Comparison of ENCODE assay signal across 8 cellular contexts in the genomic region with DNA sequence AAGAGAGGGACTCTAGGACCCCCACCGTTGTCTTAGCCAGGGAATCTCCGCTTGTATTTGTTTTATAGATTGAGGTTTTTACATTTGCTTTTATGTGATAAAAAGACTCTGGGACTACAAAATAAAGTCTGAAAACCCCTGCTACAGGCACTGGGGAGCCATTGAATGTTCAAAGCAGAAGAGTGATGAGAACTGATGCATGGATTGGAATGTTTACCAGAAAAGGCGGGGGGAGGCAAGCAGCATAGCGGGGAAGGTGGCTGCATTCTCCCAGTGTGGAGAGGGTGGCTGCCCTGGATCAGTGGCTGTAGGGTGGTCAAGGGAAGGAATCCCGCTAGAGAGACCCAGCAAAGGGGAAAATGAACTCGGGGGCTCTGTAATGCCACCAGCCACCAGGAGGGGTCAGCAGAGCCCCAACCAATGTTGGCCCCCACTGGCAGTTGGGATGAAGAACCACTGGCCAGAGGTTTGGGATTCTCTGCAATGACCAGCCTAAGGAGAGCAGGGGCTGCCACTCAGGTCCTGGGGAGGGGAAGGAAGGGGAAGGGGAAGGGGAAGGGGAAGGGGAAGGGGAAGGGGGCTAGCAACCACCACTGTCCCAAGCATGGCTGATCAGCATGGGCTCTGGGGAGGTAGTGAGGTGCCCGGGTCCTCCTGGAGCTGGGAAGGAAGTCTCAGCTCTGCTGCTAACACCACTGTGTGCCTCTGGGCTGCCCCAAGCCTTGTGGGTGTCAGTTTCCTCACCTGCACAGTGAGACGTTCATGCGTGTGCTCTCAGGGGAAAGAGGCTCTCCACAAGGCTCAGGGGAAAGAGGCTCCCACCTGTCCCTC. TPM values are rescaled to one million over a fixed set of nuclear protein-coding genes. Genes with fewer than 3 reads are reported as not detected.
A peak's percentile ranks its signal among the peaks of the same experiment; 100 is the strongest.
DNase-seq lines count a peak whose midpoint lies in the region; ATAC-seq and TF ChIP-seq lines count a peak whose summit lies in the region.

No MANE protein-coding gene starts in this region.

- no peaks in the 10 kb centered on the region for H3K9me3 Mint-ChIP-seq in activated CD8-positive, alpha-beta T cell treated with anti-CD3 and anti-CD28 coated beads for 36 hours
- no peaks in the 10 kb centered on the region for H3K9me3 Mint-ChIP-seq in endodermal cell
- no peaks in the 10 kb centered on the region for H3K9me3 Mint-ChIP-seq in naive B cell
- H3K9me3 Mint-ChIP-seq in stimulated activated naive CD8-positive, alpha-beta T cell treated with anti-CD3 and anti-CD28 coated beads, Interleukin-15, amount 100 ng/mL, for 72 hours: no peaks in the 10 kb centered on the region

- H3K27me3 ChIP-seq in endodermal cell (ENCODE audit: control insufficient read depth, insufficient read depth, low read length, poor library complexity, severe bottlenecking): no peaks in the 10 kb centered on the region

- no peaks in the 10 kb centered on the region for H3K9me3 ChIP-seq in endodermal cell (ENCODE audit: control insufficient read depth, low read length)

- ATAC-seq in activated CD8-positive, alpha-beta T cell treated with anti-CD3 and anti-CD28 coated beads for 36 hours: peak; percentile 84
- ATAC-seq in naive B cell (ENCODE audit: low read depth in 2 of 2) (peak in 1 of 2 donors; percentile 61), HG03378 (IDR thresholded peaks at IDR 0.05; ENCODE audit: unreplicated experiment) (no peak)
- ATAC-seq in stimulated activated naive CD8-positive, alpha-beta T cell treated with anti-CD3 and anti-CD28 coated beads, Interleukin-15, amount 100 ng/mL, for 72 hours: peak; percentile 23

- H3K27ac ChIP-seq in endodermal cell (ENCODE audit: low read depth, low read length): no peak overlapping the region

- H3K4me3 Mint-ChIP-seq in activated CD8-positive, alpha-beta T cell treated with anti-CD3 and anti-CD28 coated beads for 36 hours: no peak overlapping the region
- H3K4me3 Mint-ChIP-seq in endodermal cell (no peak overlapping the region), naive B cell (peak overlapping the region in 1 of 8 donors; percentile 11)
- H3K4me3 Mint-ChIP-seq in stimulated activated naive CD8-positive, alpha-beta T cell treated with anti-CD3 and anti-CD28 coated beads, Interleukin-15, amount 100 ng/mL, for 72 hours: no peak overlapping the region

- H3K27me3 Mint-ChIP-seq in activated CD8-positive, alpha-beta T cell treated with anti-CD3 and anti-CD28 coated beads for 36 hours: peaks cover 2% of the 10 kb centered on the region
- H3K27me3 Mint-ChIP-seq in endodermal cell (ENCODE audit: insufficient read depth): no peaks in the 10 kb centered on the region
- peaks cover 1 to 21% (median 12%) of the 10 kb centered on the region in 3 donors for H3K27me3 Mint-ChIP-seq in naive B cell
- H3K27me3 Mint-ChIP-seq in stimulated activated naive CD8-positive, alpha-beta T cell treated with anti-CD3 and anti-CD28 coated beads, Interleukin-15, amount 100 ng/mL, for 72 hours: peaks cover 15% of the 10 kb centered on the region

- H3K4me3 ChIP-seq in endodermal cell (ENCODE audit: low read length): no peak overlapping the region

- no peak overlapping the region for H3K27ac Mint-ChIP-seq in activated CD8-positive, alpha-beta T cell treated with anti-CD3 and anti-CD28 coated beads for 36 hours
- H3K27ac Mint-ChIP-seq in endodermal cell (no peak overlapping the region), naive B cell (no peak overlapping the region)
- H3K27ac Mint-ChIP-seq in stimulated activated naive CD8-positive, alpha-beta T cell treated with anti-CD3 and anti-CD28 coated beads, Interleukin-15, amount 100 ng/mL, for 72 hours: no peak overlapping the region

- H3K9ac ChIP-seq in endodermal cell (ENCODE audit: extremely low read depth, low read length, poor library complexity, severe bottlenecking): no peak overlapping the region

- no peaks in the 10 kb centered on the region for H3K36me3 ChIP-seq in endodermal cell (ENCODE audit: control insufficient read depth, insufficient read depth, low read length)

- DNase-seq in NCI-H2107 treated with DMSO at 0.1 percent for 48 hours (lab: John Stamatoyannopoulos, UW; ENCODE audit: unreplicated experiment) (peak; percentile 5), NCI-H2107 (lab: John Stamatoyannopoulos, UW) (no peak), NCI-H2196 (lab: John Stamatoyannopoulos, UW; ENCODE audit: unreplicated experiment) (peak; percentile 68), endodermal cell (peak; percentile 95), naive B cell (peak; percentile 57)
- DNase-seq in activated CD8-positive, alpha-beta T cell treated with anti-CD3 and anti-CD28 coated beads for 36 hours: peak; percentile 64
- peak; percentile 53 to 56 for DNase-seq in stimulated activated naive CD8-positive, alpha-beta T cell treated with anti-CD3 and anti-CD28 coated beads, Interleukin-15, amount 100 ng/mL, for 72 hours

- no peaks in the 10 kb centered on the region for H3K36me3 Mint-ChIP-seq in activated CD8-positive, alpha-beta T cell treated with anti-CD3 and anti-CD28 coated beads for 36 hours (ENCODE audit: low read depth)
- no peaks in the 10 kb centered on the region for H3K36me3 Mint-ChIP-seq in endodermal cell (ENCODE audit: low read depth)
- H3K36me3 Mint-ChIP-seq in naive B cell: no peaks in the 10 kb centered on the region

- POLR2A ChIA-PET in activated CD8-positive, alpha-beta T cell treated with anti-CD3 and anti-CD28 coated beads for 36 hours (lab: Charles Lee): interaction anchor here (2.2 kb wide), 1 partner anchor 125 kb away, joined by 10 read pairs; no protein-coding TSS in a partner anchor

- no peaks in the 10 kb centered on the region for H3K4me1 Mint-ChIP-seq in activated CD8-positive, alpha-beta T cell treated with anti-CD3 and anti-CD28 coated beads for 36 hours (ENCODE audit: low read depth)
- H3K4me1 Mint-ChIP-seq in endodermal cell: peaks cover 6% of the 10 kb centered on the region
- peaks cover 0 to 9% (median 2%) of the 10 kb centered on the region in 3 donors for H3K4me1 Mint-ChIP-seq in naive B cell
- no peaks in the 10 kb centered on the region for H3K4me1 Mint-ChIP-seq in stimulated activated naive CD8-positive, alpha-beta T cell treated with anti-CD3 and anti-CD28 coated beads, Interleukin-15, amount 100 ng/mL, for 72 hours

- CTCF ChIA-PET in activated CD8-positive, alpha-beta T cell treated with anti-CD3 and anti-CD28 coated beads for 36 hours (lab: Charles Lee): interaction anchor here (0.6 to 3.4 kb wide), 19 partner anchors 8 to 147 kb away, joined by 3 to 50 read pairs (median 5); partner anchors contain the start of genes COL16A1 and PEF1

- 44 to 49% methylated on average over 5 to 9 of the region's 9 CpGs for WGBS in endodermal cell (ENCODE audit: insufficient coverage in 1 of 2, insufficient read length in 1 of 2), 2 experiments

- no peaks in the 10 kb centered on the region for H3K4me1 ChIP-seq in endodermal cell (ENCODE audit: control insufficient read depth, insufficient read depth, low read length)

- TF ChIP-seq CTCF in activated CD8-positive, alpha-beta T cell treated with anti-CD3 and anti-CD28 coated beads for 36 hours (IDR thresholded peaks at IDR 0.05): peak; percentile 81
- peak; percentile 90 for TF ChIP-seq CTCF in endodermal cell (conservative IDR thresholded peaks at IDR 0.05)

- intact Hi-C loops in activated CD8-positive, alpha-beta T cell treated with anti-CD3 and anti-CD28 coated beads for 36 hours (cut with micrococcal nuclease): loop anchor here (5.0 kb wide), 2 partner anchors 38 to 128 kb away; partner anchors contain the start of gene COL16A1

RNA-seq across cellular contexts. Expression of gene PEF1, which starts 19.2 kb away (rescaled TPM):
- 10 to 100 TPM; 58.1 to 61.9 TPM for total RNA-seq in activated CD8-positive, alpha-beta T cell treated with anti-CD3 and anti-CD28 coated beads for 36 hours
- total RNA-seq in endodermal cell: 10 to 100 TPM; 51.4 to 59.1 TPM
- polyA plus RNA-seq in endodermal cell (2013, experiment 1 of 2): 60.4 TPM
- 61.7 TPM for polyA plus RNA-seq in endodermal cell (2013, experiment 2 of 2)
- polyA plus RNA-seq in naive B cell (ENCODE audit: low read depth in 6 of 6): 100 to 1,000 TPM in 1 of 6 donors, 10 to 100 TPM in 5; 72.6 to 140 (median 93.7) TPM

RNA-seq across cellular contexts. Expression of gene COL16A1, which starts 40.0 kb away (rescaled TPM):
- under 1 TPM in 1 of 2 experiments, not detected in 1; 0.34 TPM for total RNA-seq in activated CD8-positive, alpha-beta T cell treated with anti-CD3 and anti-CD28 coated beads for 36 hours
- 1 to 10 TPM; 7.4 to 9.9 TPM for total RNA-seq in endodermal cell
- polyA plus RNA-seq in endodermal cell (2013, experiment 1 of 2): 3.6 TPM
- 2.7 TPM for polyA plus RNA-seq in endodermal cell (2013, experiment 2 of 2)
- polyA plus RNA-seq in naive B cell (ENCODE audit: low read depth in 6 of 6): 1 to 10 TPM in 1 of 6 donors, under 1 TPM in 1, not detected in 4; 0.64 to 1.2 TPM

RNA-seq across cellular contexts. Expression of gene HCRTR1, which starts 46.3 kb away (rescaled TPM):
- total RNA-seq in activated CD8-positive, alpha-beta T cell treated with anti-CD3 and anti-CD28 coated beads for 36 hours: not detected
- not detected for total RNA-seq in endodermal cell
- 0.28 TPM for polyA plus RNA-seq in endodermal cell (2013, experiment 1 of 2)
- polyA plus RNA-seq in endodermal cell (2013, experiment 2 of 2): not detected
- not detected for polyA plus RNA-seq in naive B cell (ENCODE audit: low read depth in 6 of 6)

Comparison
In these comparisons a context has a peak if more than half of its experiments do, and no peak if none do; other contexts are left out.
1. RNA of gene COL16A1, which starts 40.0 kb away (total RNA-seq): 7.4 to 9.9 TPM in endodermal cell; 0.34 TPM in activated CD8-positive, alpha-beta T cell treated with anti-CD3 and anti-CD28 coated beads for 36 hours; every median in the first group is over 4 times any median in the second.